ENCODE assay signal across 9 cellular contexts in the genomic region with DNA sequence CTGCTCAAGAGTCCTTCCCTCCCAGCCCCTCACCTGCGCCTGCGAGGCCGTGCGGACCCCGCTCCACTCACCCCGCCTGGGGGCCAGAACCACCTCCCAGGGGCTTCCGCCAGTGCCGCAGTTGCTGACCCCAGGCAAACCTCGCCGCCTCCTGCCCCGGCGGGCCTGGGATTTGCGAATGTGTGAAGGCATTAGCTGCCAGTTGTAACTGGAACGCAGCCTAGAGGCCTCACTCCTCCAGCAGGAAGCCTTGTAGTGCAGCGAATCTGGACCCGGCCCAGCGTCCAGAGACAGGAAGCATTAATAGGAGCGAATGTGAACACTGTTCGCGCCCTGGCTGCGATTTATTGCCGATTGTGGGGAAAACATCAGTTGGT.
DNase-seq lines count a peak whose midpoint lies in the region; ATAC-seq and TF ChIP-seq lines count a peak whose summit lies in the region.
"Had no signal": no experiment of that assay in that cellular context is flagged by ENCODE, and none has a peak within 500 bp of the region (broad histone marks: within the 10 kb centered on the region; RNA-seq: fewer than 3 reads in every experiment).

No MANE protein-coding gene starts in this region.

- TF ChIP-seq CTCF in astrocyte of the spinal cord (IDR thresholded peaks at IDR 0.05; ENCODE audit: low read depth, low read length) (no peak), hepatocyte (IDR thresholded peaks at IDR 0.05; ENCODE audit: poor library complexity) (no peak), psoas muscle (IDR thresholded peaks at IDR 0.05) (no peak)

- 39% methylated on average over 22 of the region's 22 CpGs for WGBS in hepatocyte (ENCODE audit: low lambda C conversion rate, missing lambda C conversion rate)
- WGBS in psoas muscle, 3 donors = 5 to 6% (median 5%) methylated on average over 22 of the region's 22 CpGs

- no peaks in the 10 kb centered on the region for H3K79me2 ChIP-seq in hepatocyte

- peak; percentile 94 for DNase-seq in EH (ENCODE audit: low read depth)
- DNase-seq in astrocyte of the spinal cord (ENCODE audit: low read depth, low spot score) = peak; percentile 94
- peak; percentile 79 for DNase-seq in hepatocyte (ENCODE audit: low spot score)
- DNase-seq in psoas muscle = peak; percentile 88
- no peak for DNase-seq in SK-N-DZ (ENCODE audit: low spot score)
- no peak for DNase-seq in CD1c-positive myeloid dendritic cell (ENCODE audit: extremely low spot score)
- DNase-seq: Karpas-422 had no signal

- no peaks in the 10 kb centered on the region for H4K20me1 ChIP-seq in hepatocyte (ENCODE audit: insufficient read depth, poor library complexity, severe bottlenecking)

- H2AFZ ChIP-seq in hepatocyte = no peak overlapping the region

- ATAC-seq in psoas muscle (peak; percentile 51 to 78 (median 70)), HG02642 (IDR thresholded peaks at IDR 0.05; ENCODE audit: poor library complexity, unreplicated experiment) (no peak), GM21786 (IDR thresholded peaks at IDR 0.05; ENCODE audit: unreplicated experiment) (no peak)

- in situ Hi-C loops in astrocyte of the spinal cord (cut with HindIII; ENCODE audit: low sequenced_read_pairs) = no loop called here

- H3K9me2 ChIP-seq in hepatocyte (replicated peaks; ENCODE audit: insufficient read depth) = no peaks in the 10 kb centered on the region

- peak overlapping the region; percentile 92 for H3K27ac ChIP-seq in hepatocyte
- H3K27ac ChIP-seq in psoas muscle = peak overlapping the region; percentile 78

- H3K9me3 ChIP-seq in hepatocyte (ENCODE audit: low read depth) (no peaks in the 10 kb centered on the region), psoas muscle (no peaks in the 10 kb centered on the region)

- intact Hi-C loops in psoas muscle (cut with DNase I) = no loop called here

- H3K36me3 ChIP-seq in hepatocyte (replicated peaks; ENCODE audit: insufficient read depth, low read depth) = no peaks in the 10 kb centered on the region
- no peaks in the 10 kb centered on the region for H3K36me3 ChIP-seq in psoas muscle (ENCODE audit: insufficient read depth in 1 of 2, low read depth in 1 of 2)

- H3K4me3 ChIP-seq in astrocyte of the spinal cord (ENCODE audit: low read depth, low read length) (no peak overlapping the region), hepatocyte (no peak overlapping the region), psoas muscle (peak overlapping the region; percentile 13)

- H3K4me1 ChIP-seq in hepatocyte (ENCODE audit: insufficient read depth) (peaks cover 25% of the 10 kb centered on the region), psoas muscle (peaks cover 17% of the 10 kb centered on the region)

- H3K4me2 ChIP-seq in hepatocyte = peak overlapping the region; percentile 45

- peaks cover 4% of the 10 kb centered on the region for H3K27me3 ChIP-seq in hepatocyte
- peaks cover 0 to 63% (median 13%) of the 10 kb centered on the region in 3 donors for H3K27me3 ChIP-seq in psoas muscle (ENCODE audit: insufficient read depth in 3 of 3, low read length in 2 of 3)

Comparison
In these comparisons a context has a peak if more than half of its experiments do, and no peak if none do; other contexts are left out.
1. DNase-seq: peak in EH (single experiment), astrocyte of the spinal cord (single experiment), hepatocyte (single experiment) and psoas muscle (2 of 2); none in SK-N-DZ (single experiment) and CD1c-positive myeloid dendritic cell (single experiment).
2. ATAC-seq: peak in psoas muscle (4 of 4); none in HG02642 (single experiment) and GM21786 (single experiment).